12 cellular contexts compared by ENCODE assay signal in genomic region chr12:34606749-34607519, GRCh38.
"Had no signal": no experiment of that assay in that cellular context is flagged by ENCODE, and none has a peak within 500 bp of the region (broad histone marks: within the 10 kb centered on the region; RNA-seq: fewer than 3 reads in every experiment).

No MANE protein-coding gene starts in this region.

- H3K36me3 Mint-ChIP-seq: activated naive CD4-positive, alpha-beta T cell treated with anti-CD3 and anti-CD28 coated beads, Interleukin-2, amount 50 U/mL, for 24 hours had no signal

- H3K27ac ChIP-seq: body of pancreas, vagina had no signal

- H3K36me3 ChIP-seq: vagina had no signal

- H3K27me3 Mint-ChIP-seq: activated CD4-positive, alpha-beta memory T cell treated with anti-CD3 and anti-CD28 coated beads for 36 hours; activated naive CD4-positive, alpha-beta T cell treated with anti-CD3 and anti-CD28 coated beads, Interleukin-2, amount 50 U/mL, for 24 hours; memory B cell; stimulated activated naive CD8-positive, alpha-beta T cell treated with anti-CD3 and anti-CD28 coated beads, Interleukin-15, amount 100 ng/mL, for 72 hours had no signal

- ATAC-seq: body of pancreas; left colon; stimulated activated naive CD8-positive, alpha-beta T cell treated with anti-CD3 and anti-CD28 coated beads, Interleukin-15, amount 100 ng/mL, for 72 hours had no signal

- H3K4me1 Mint-ChIP-seq: activated naive CD4-positive, alpha-beta T cell treated with anti-CD3 and anti-CD28 coated beads, Interleukin-2, amount 50 U/mL, for 24 hours; memory B cell; nephron progenitor cell; stimulated activated naive CD8-positive, alpha-beta T cell treated with anti-CD3 and anti-CD28 coated beads, Interleukin-15, amount 100 ng/mL, for 72 hours had no signal

- H3K4me3 ChIP-seq: body of pancreas, vagina had no signal

- DNase-seq: activated CD4-positive, alpha-beta memory T cell treated with anti-CD3 and anti-CD28 coated beads for 36 hours; activated CD4-positive, alpha-beta T cell treated with anti-CD3 and anti-CD28 coated beads for 1 hour; body of pancreas; hypothalamus; left colon; nephron progenitor cell; stimulated activated CD4-positive, alpha-beta T cell treated with anti-CD3 and anti-CD28 coated beads, Interleukin-4, amount 100 ng/mL, for 4 hours; stimulated activated naive CD8-positive, alpha-beta T cell treated with anti-CD3 and anti-CD28 coated beads, Interleukin-15, amount 100 ng/mL, for 72 hours had no signal

- H3K4me3 Mint-ChIP-seq: activated CD4-positive, alpha-beta memory T cell treated with anti-CD3 and anti-CD28 coated beads for 36 hours; activated naive CD4-positive, alpha-beta T cell treated with anti-CD3 and anti-CD28 coated beads, Interleukin-2, amount 50 U/mL, for 24 hours; memory B cell; nephron progenitor cell; stimulated activated naive CD8-positive, alpha-beta T cell treated with anti-CD3 and anti-CD28 coated beads, Interleukin-15, amount 100 ng/mL, for 72 hours; T-helper 2 cell treated with Interferon-gamma antibody and Interleukin-4, amounts not matched to agents 5 μg/mL and 100 μg/mL, for 36 hours had no signal

- H3K4me1 ChIP-seq: body of pancreas, vagina had no signal

- H3K27me3 ChIP-seq: body of pancreas, vagina had no signal

- H3K27ac Mint-ChIP-seq: activated CD4-positive, alpha-beta memory T cell treated with anti-CD3 and anti-CD28 coated beads for 36 hours; activated naive CD4-positive, alpha-beta T cell treated with anti-CD3 and anti-CD28 coated beads, Interleukin-2, amount 50 U/mL, for 24 hours; memory B cell; nephron progenitor cell; stimulated activated naive CD8-positive, alpha-beta T cell treated with anti-CD3 and anti-CD28 coated beads, Interleukin-15, amount 100 ng/mL, for 72 hours; T-helper 2 cell treated with Interferon-gamma antibody and Interleukin-4, amounts not matched to agents 5 μg/mL and 100 μg/mL, for 36 hours had no signal
